ENCODE assay signal across 24 cellular contexts in genomic region chr7:88431861-88432260, GRCh38.
"Had no signal": no experiment of that assay in that cellular context is flagged by ENCODE, and none has a peak within 500 bp of the region (broad histone marks: within the 10 kb centered on the region; RNA-seq: fewer than 3 reads in every experiment).

No MANE protein-coding gene starts in this region.

- H3K36me3 Mint-ChIP-seq: activated naive CD4-positive, alpha-beta T cell treated with anti-CD3 and anti-CD28 coated beads, Interleukin-2, amount 50 U/mL, for 72 hours; naive thymus-derived CD8-positive, alpha-beta T cell; WTC11 had no signal

- H3K4me3 Mint-ChIP-seq: activated T-cell treated with anti-CD3 and anti-CD28 coated beads, Interleukin-2, amount 50 U/mL, for 24 hours; activated T-helper 17 cell treated with anti-CD3 and anti-CD28 coated beads, Interleukin-2, amount 50 U/mL, for 72 hours; central memory CD8-positive, alpha-beta T cell; effector memory CD8-positive, alpha-beta T cell; naive thymus-derived CD8-positive, alpha-beta T cell; WTC11 had no signal

- H3K4me3 ChIP-seq: ascending aorta, colonic mucosa, dorsolateral prefrontal cortex, left ventricle myocardium inferior, thyroid gland had no signal

- H3K36me3 ChIP-seq: ascending aorta, colonic mucosa, left ventricle myocardium inferior, thyroid gland had no signal

- H3K27me3 ChIP-seq: ascending aorta, colonic mucosa, dorsolateral prefrontal cortex, thyroid gland had no signal

- H3K27ac ChIP-seq: ascending aorta, colonic mucosa, dorsolateral prefrontal cortex, left ventricle myocardium inferior, parathyroid adenoma, thyroid gland had no signal

- DNase-seq: activated CD4-positive, alpha-beta T cell treated with anti-CD3 and anti-CD28 coated beads, Interleukin-2, amount 50 U/mL, for 4 hours; activated CD8-positive, alpha-beta memory T cell treated with anti-CD3 and anti-CD28 coated beads for 24 hours; activated CD8-positive, alpha-beta memory T cell treated with anti-CD3 and anti-CD28 coated beads, Interleukin-2, amount 50 U/mL, for 4 hours; activated T-cell treated with anti-CD3 and anti-CD28 coated beads, Interleukin-2, amount 50 U/mL, for 24 hours; colonic mucosa; dorsolateral prefrontal cortex; effector memory CD8-positive, alpha-beta T cell; hippocampal formation; kidney glomerular epithelial cell; left ventricle myocardium inferior; naive thymus-derived CD8-positive, alpha-beta T cell; nucleus accumbens; right cardiac atrium; stimulated activated CD4-positive, alpha-beta T cell treated with anti-CD3 and anti-CD28 coated beads, Interleukin-12 subunit alpha, Interleukin-12 subunit beta, amount 100 ng/mL, for 4 hours; stimulated activated CD4-positive, alpha-beta T cell treated with anti-CD3 and anti-CD28 coated beads, Interleukin-4, amount 100 ng/mL, for 4 hours; stimulated activated naive CD8-positive, alpha-beta T cell treated with anti-CD3 and anti-CD28 coated beads, Interleukin-15, Interleukin-2, amounts not matched to agents 100 U/mL and 50 U/mL, for 24 hours; thyroid gland had no signal

- H3K27ac Mint-ChIP-seq: activated naive CD4-positive, alpha-beta T cell treated with anti-CD3 and anti-CD28 coated beads, Interleukin-2, amount 50 U/mL, for 72 hours; activated T-cell treated with anti-CD3 and anti-CD28 coated beads, Interleukin-2, amount 50 U/mL, for 24 hours; activated T-helper 17 cell treated with anti-CD3 and anti-CD28 coated beads, Interleukin-2, amount 50 U/mL, for 72 hours; effector memory CD8-positive, alpha-beta T cell; naive thymus-derived CD8-positive, alpha-beta T cell; WTC11 had no signal

- H3K9me3 Mint-ChIP-seq: activated naive CD4-positive, alpha-beta T cell treated with anti-CD3 and anti-CD28 coated beads, Interleukin-2, amount 50 U/mL, for 72 hours; activated T-cell treated with anti-CD3 and anti-CD28 coated beads, Interleukin-2, amount 50 U/mL, for 24 hours; activated T-helper 17 cell treated with anti-CD3 and anti-CD28 coated beads, Interleukin-2, amount 50 U/mL, for 72 hours; central memory CD8-positive, alpha-beta T cell; effector memory CD8-positive, alpha-beta T cell; WTC11 had no signal

- ATAC-seq: activated naive CD4-positive, alpha-beta T cell treated with anti-CD3 and anti-CD28 coated beads, Interleukin-2, amount 50 U/mL, for 72 hours; activated T-helper 17 cell treated with anti-CD3 and anti-CD28 coated beads, Interleukin-2, amount 50 U/mL, for 72 hours; effector memory CD8-positive, alpha-beta T cell; esophagus mucosa; naive thymus-derived CD8-positive, alpha-beta T cell; right cardiac atrium; stimulated activated naive CD8-positive, alpha-beta T cell treated with anti-CD3 and anti-CD28 coated beads, Interleukin-15, Interleukin-2, amounts not matched to agents 100 U/mL and 50 U/mL, for 24 hours; WTC11 had no signal

- H3K27me3 Mint-ChIP-seq: central memory CD8-positive, alpha-beta T cell; effector memory CD8-positive, alpha-beta T cell had no signal

- H3K9me3 ChIP-seq: ascending aorta, colonic mucosa, left ventricle myocardium inferior, thyroid gland had no signal

- H3K4me1 ChIP-seq: ascending aorta, colonic mucosa, left ventricle myocardium inferior, parathyroid adenoma, thyroid gland had no signal

- H3K4me1 Mint-ChIP-seq: activated T-helper 17 cell treated with anti-CD3 and anti-CD28 coated beads, Interleukin-2, amount 50 U/mL, for 72 hours; central memory CD8-positive, alpha-beta T cell; naive thymus-derived CD8-positive, alpha-beta T cell; WTC11 had no signal
